ENCODE assay signal across 1 cellular context in genomic region chr22:19004471-19004870, GRCh38.
TF ChIP-seq lines count a peak whose summit lies in the region.

No MANE protein-coding gene starts in this region.

TF ChIP-seq in K562, 482 proteins besides CTCF, POLR2A, EP300 and RAD21:
- TF ChIP-seq IRF2 (CRISPR knock-in tag; IDR thresholded peaks at IDR 0.05) (no peak), ZFX (CRISPR knock-in tag; IDR thresholded peaks at IDR 0.05) (0 out of 2 replicates have a peak, but pooled peaks have one; percentile 18), ATF1 (CRISPR knock-in tag; IDR thresholded peaks at IDR 0.05) (0 out of 2 replicates have a peak, but pooled peaks have one; percentile 10), ATF1 (tag; IDR thresholded peaks at IDR 0.05) (no peak), PCBP1 (IDR thresholded peaks at IDR 0.05; ENCODE audit: low read depth, low read length, poor library complexity, severe bottlenecking) (no peak), PATZ1 (CRISPR knock-in tag; IDR thresholded peaks at IDR 0.05; ENCODE audit: borderline replicate concordance) (peak; percentile 14; the same call in 1 of the 2 replicates), HNRNPL (IDR thresholded peaks at IDR 0.05; ENCODE audit: low read depth, low read length) (no peak)
